25 cellular contexts compared by ENCODE assay signal in the genomic region with DNA sequence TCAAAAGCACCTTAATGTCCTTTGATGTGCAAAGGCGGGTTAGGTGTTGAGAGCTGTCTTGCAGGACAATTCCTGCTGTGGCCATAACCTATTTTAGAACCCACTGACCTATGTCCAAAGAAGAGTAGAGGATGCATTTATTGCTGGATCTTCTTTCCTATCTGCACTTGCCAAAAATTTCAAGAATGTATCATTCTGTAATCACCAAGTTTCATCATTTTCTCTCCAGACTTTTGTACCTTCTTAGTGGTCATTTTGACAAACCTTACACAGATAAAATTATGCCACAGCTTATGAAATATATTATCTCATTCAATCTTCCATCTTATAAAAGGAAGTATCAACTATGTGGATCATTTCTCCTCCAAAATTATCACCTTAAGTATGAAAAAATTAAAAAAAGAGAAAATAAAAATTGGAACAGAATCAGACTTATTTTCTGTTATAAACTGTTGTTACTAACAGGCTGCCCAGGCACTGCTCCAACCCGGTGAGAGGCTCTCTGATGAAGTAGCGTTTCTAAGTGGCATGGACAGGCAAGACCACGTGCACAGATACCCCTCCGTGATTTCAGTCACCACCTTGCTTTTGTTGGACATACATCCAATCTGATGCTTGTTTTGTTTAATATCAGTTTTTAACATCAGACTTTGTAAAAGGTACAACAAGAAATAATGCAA.
DNase-seq lines count a peak whose midpoint lies in the region; ATAC-seq, FAIRE-seq and TF ChIP-seq lines count a peak whose summit lies in the region.
"Had no signal": no experiment of that assay in that cellular context is flagged by ENCODE, and none has a peak within 500 bp of the region (broad histone marks: within the 10 kb centered on the region; RNA-seq: fewer than 3 reads in every experiment).

No MANE protein-coding gene starts in this region.

- TF ChIP-seq EP300 in HepG2 (IDR thresholded peaks at IDR 0.05; ENCODE audit: low read depth in 2 of 2, low read length in 2 of 2), result no peak
- no peak for TF ChIP-seq EP300 in HepG2 (CRISPR knock-in tag; IDR thresholded peaks at IDR 0.05; ENCODE audit: borderline replicate concordance)

- DNase-seq in GM23338 (ENCODE audit: low spot score), result no peak
- DNase-seq in adipocyte (ENCODE audit: low read depth), result peak; percentile 41
- no peak for DNase-seq in HepG2 (ENCODE audit: low spot score)
- DNase-seq in testis, result peak; percentile 46
- DNase-seq in NCI-H1092 (lab: John Stamatoyannopoulos, UW), result no peak
- DNase-seq in NCI-H187 treated with DMSO at 0.1 percent for 48 hours (lab: John Stamatoyannopoulos, UW), result no peak
- DNase-seq: activated CD4-positive, alpha-beta T cell treated with anti-CD3 and anti-CD28 coated beads, Interleukin-2, amount 50 U/mL, for 1 hour; body of pancreas; colonic mucosa; kidney; naive thymus-derived CD4-positive, alpha-beta T cell; NCI-H146; NCI-H774; PC-3; stimulated activated CD4-positive, alpha-beta T cell treated with anti-CD3 and anti-CD28 coated beads, Interleukin-2, amount 100 ng/mL, for 48 hours; stimulated activated naive CD4-positive, alpha-beta T cell treated with Interleukin-2 at 50 U/mL for 16 hours; T-helper 17 cell; transverse colon had no signal

- TF ChIP-seq POLR2A in HepG2 (IDR thresholded peaks at IDR 0.05; ENCODE audit: insufficient read depth in 1 of 2, low read depth in 2 of 2, low read length in 2 of 2), result no peak
- no peak for TF ChIP-seq POLR2A in testis (IDR thresholded peaks at IDR 0.05)

- H3K9me3 ChIP-seq in adipocyte (ENCODE audit: control insufficient read depth, low read length) (no peaks in the 10 kb centered on the region), HepG2 (ENCODE audit: low read length) (no peaks in the 10 kb centered on the region), testis (no peaks in the 10 kb centered on the region)
- H3K9me3 ChIP-seq: body of pancreas, colonic mucosa, SJSA1, transverse colon had no signal

- H3K27me3 ChIP-seq in GM23338 (ENCODE audit: insufficient read depth), result no peaks in the 10 kb centered on the region
- H3K27me3 ChIP-seq in adipocyte (replicated peaks; ENCODE audit: control insufficient read depth, insufficient read depth, low read length), result no peaks in the 10 kb centered on the region
- no peaks in the 10 kb centered on the region for H3K27me3 ChIP-seq in HepG2 (ENCODE audit: control insufficient read depth in 1 of 2, insufficient read depth in 2 of 2, low read length in 2 of 2)
- H3K27me3 ChIP-seq in testis, result no peaks in the 10 kb centered on the region
- H3K27me3 ChIP-seq: body of pancreas, colonic mucosa, SJSA1, transverse colon had no signal

- H3K27ac Mint-ChIP-seq in GM23338, result no peak overlapping the region
- H3K27ac Mint-ChIP-seq: activated naive CD8-positive, alpha-beta T cell; activated T-helper 17 cell treated with anti-CD3 and anti-CD28 coated beads, Interleukin-2, amount 50 U/mL, for 72 hours; B cell; T-helper 17 cell had no signal

- H3K4me1 ChIP-seq in GM23338 (ENCODE audit: insufficient read depth), result peaks cover 4% of the 10 kb centered on the region; the same call in 1 of the 2 replicates
- H3K4me1 ChIP-seq in adipocyte (ENCODE audit: control insufficient read depth, insufficient read depth, low read length), result peaks cover 52% of the 10 kb centered on the region
- H3K4me1 ChIP-seq in HepG2 (ENCODE audit: insufficient read depth, low read length), result peaks cover 100% of the 10 kb centered on the region
- peaks cover 27% of the 10 kb centered on the region for H3K4me1 ChIP-seq in testis
- H3K4me1 ChIP-seq: colonic mucosa, SJSA1 had no signal

- H3K4me2 ChIP-seq in GM23338 (no peak overlapping the region), HepG2 (ENCODE audit: low read depth, low read length) (no peak overlapping the region)

- 0 out of 2 replicates have a peak, but pooled peaks cover 6% of the 10 kb centered on the region for H3K9me2 ChIP-seq in GM23338 (ENCODE audit: insufficient read depth)

- ATAC-seq in GM23338, result no peak
- no peak for ATAC-seq in HepG2
- no peak for ATAC-seq in HG03159 (IDR thresholded peaks at IDR 0.05; ENCODE audit: unreplicated experiment)
- ATAC-seq: activated T-helper 17 cell treated with anti-CD3 and anti-CD28 coated beads, Interleukin-2, amount 50 U/mL, for 72 hours; body of pancreas; naive thymus-derived CD4-positive, alpha-beta T cell; PC-3; T-helper 17 cell had no signal

- no peaks in the 10 kb centered on the region for H3F3A ChIP-seq in GM23338 (replicated peaks; ENCODE audit: low read depth)

- H3K9me3 Mint-ChIP-seq in GM23338, result no peaks in the 10 kb centered on the region
- H3K9me3 Mint-ChIP-seq: activated T-helper 17 cell treated with anti-CD3 and anti-CD28 coated beads, Interleukin-2, amount 50 U/mL, for 72 hours had no signal

- CTCF ChIA-PET in HepG2 (lab: Yijun Ruan, JAX; ENCODE audit: low intra/inter-chr PET ratio, low total read pairs), result no interaction called here

- TF ChIP-seq CTCF in GM23338 (conservative IDR thresholded peaks at IDR 0.05; ENCODE audit: low read depth in 2 of 2) (no peak), HepG2 (CRISPR knock-in tag; IDR thresholded peaks at IDR 0.05) (no peak), testis (IDR thresholded peaks at IDR 0.05) (no peak)

- in situ Hi-C loops in HepG2 (cut with HindIII; ENCODE audit: extremely low pct_ligation_motif_present, low pct_unique_long_range_greater_than_20kb), result no loop called here

- H3K79me2 ChIP-seq in GM23338 (replicated peaks; ENCODE audit: insufficient read depth) (no peaks in the 10 kb centered on the region), HepG2 (ENCODE audit: insufficient read depth, low read length) (no peaks in the 10 kb centered on the region)

- peaks cover 5% of the 10 kb centered on the region for H3K27me3 Mint-ChIP-seq in GM23338 (ENCODE audit: insufficient read depth, low read depth, poor library complexity)
- H3K27me3 Mint-ChIP-seq: activated naive CD8-positive, alpha-beta T cell; activated T-helper 17 cell treated with anti-CD3 and anti-CD28 coated beads, Interleukin-2, amount 50 U/mL, for 72 hours; T-helper 17 cell had no signal

- TF ChIP-seq RAD21 in HepG2 (CRISPR knock-in tag; IDR thresholded peaks at IDR 0.05), result no peak

- POLR2A ChIA-PET in HepG2 (lab: Yijun Ruan, JAX), result interaction anchor here (1.7 to 2.1 kb wide), 3 partner anchors 17 to 560 kb away, joined by 4 to 8 read pairs (median 6); a partner anchor contains a TSS

- no peak overlapping the region for H3K4me3 Mint-ChIP-seq in GM23338
- H3K4me3 Mint-ChIP-seq: activated naive CD8-positive, alpha-beta T cell; activated T-helper 17 cell treated with anti-CD3 and anti-CD28 coated beads, Interleukin-2, amount 50 U/mL, for 72 hours; B cell; naive thymus-derived CD4-positive, alpha-beta T cell; T-helper 17 cell had no signal

- no TSS peak for BruUV-seq in HepG2 (replicated peaks; lab: Mats Ljungman, UMichigan)

- no peak for FAIRE-seq in HepG2 (lab: Jason Lieb, UNC)
- FAIRE-seq: kidney had no signal

- no peaks in the 10 kb centered on the region for H3K36me3 ChIP-seq in GM23338 (ENCODE audit: insufficient read depth)
- no peaks in the 10 kb centered on the region for H3K36me3 ChIP-seq in adipocyte (ENCODE audit: control insufficient read depth, insufficient read depth, low read length, severe bottlenecking)
- H3K36me3 ChIP-seq in HepG2 (replicated peaks in 1 of 2; ENCODE audit: control insufficient read depth in 1 of 2, insufficient read depth in 2 of 2, low read length in 2 of 2), result no peaks in the 10 kb centered on the region
- H3K36me3 ChIP-seq in testis (ENCODE audit: low read depth, missing control alignments), result no peaks in the 10 kb centered on the region
- H3K36me3 ChIP-seq: colonic mucosa, SJSA1, transverse colon had no signal

- H3K36me3 Mint-ChIP-seq in GM23338 (ENCODE audit: low read depth), result peaks cover 3% of the 10 kb centered on the region; the same call in 1 of the 3 replicates

- no peak overlapping the region for H3K27ac ChIP-seq in GM23338 (ENCODE audit: low read depth)
- peak overlapping the region; percentile 96 for H3K27ac ChIP-seq in HepG2 (ENCODE audit: extremely low read length, insufficient read depth, low read length)
- no peak overlapping the region for H3K27ac ChIP-seq in testis
- H3K27ac ChIP-seq: SJSA1, skin epidermis, VCaP had no signal

- intact Hi-C loops in HepG2 (cut with micrococcal nuclease; ENCODE audit: unreplicated experiment) (no loop called here), testis (cut with DNase I; ENCODE audit: low total_unique reads) (no loop called here)

- peaks cover 11% of the 10 kb centered on the region for H3K4me1 Mint-ChIP-seq in GM23338
- H3K4me1 Mint-ChIP-seq: B cell had no signal

- over 99% methylated on average over 5 of the region's 5 CpGs for WGBS in HepG2 (ENCODE audit: low lambda C conversion rate)
- WGBS in testis, 2 donors, result 61 to 66% methylated on average over 5 of the region's 5 CpGs

- peak overlapping the region; percentile 52; the same call in 1 of the 2 replicates for H2AFZ ChIP-seq in GM23338
- H2AFZ ChIP-seq in HepG2 (ENCODE audit: low read length), result no peak overlapping the region

- no peak overlapping the region for H3K4me3 ChIP-seq in GM23338
- no peak overlapping the region for H3K4me3 ChIP-seq in adipocyte (ENCODE audit: low read length)
- no peak overlapping the region for H3K4me3 ChIP-seq in HepG2 (replicated peaks in 1 of 3; ENCODE audit: insufficient read depth in 1 of 3, low read depth in 2 of 3, low read length in 3 of 3)
- no peak overlapping the region for H3K4me3 ChIP-seq in testis
- H3K4me3 ChIP-seq: body of pancreas, colonic mucosa, SJSA1, skin epidermis, transverse colon had no signal

- peak overlapping the region; percentile 31 for H3K9ac ChIP-seq in adipocyte (ENCODE audit: low read length)
- H3K9ac ChIP-seq in HepG2 (ENCODE audit: insufficient read depth, low read depth, low read length), result no peak overlapping the region

- H4K20me1 ChIP-seq in GM23338 (replicated peaks; ENCODE audit: insufficient read depth) (no peaks in the 10 kb centered on the region), HepG2 (ENCODE audit: insufficient read depth, low read length) (no peaks in the 10 kb centered on the region)

TF ChIP-seq in HepG2, 621 proteins besides CTCF, POLR2A, EP300 and RAD21:
- no peak for TF ChIP-seq HDAC2 (CRISPR knock-in tag; IDR thresholded peaks at IDR 0.05)
- TF ChIP-seq ATF1 (CRISPR knock-in tag; IDR thresholded peaks at IDR 0.05), result 0 out of 2 replicates have a peak, but pooled peaks have one; percentile 28

Comparison
In these comparisons a context has a peak if more than half of its experiments do, and no peak if none do; other contexts are left out.
1. DNase-seq: peak in adipocyte (single experiment) and testis (single experiment); none in GM23338 (single experiment), HepG2 (single experiment), NCI-H1092 (single experiment) and NCI-H187 treated with DMSO at 0.1 percent for 48 hours (single experiment).